In genomic region chr16:12082886-12083285, GRCh38 we compare ENCODE assay signal across 7 cellular contexts.
DNase-seq lines count a peak whose midpoint lies in the region; ATAC-seq and TF ChIP-seq lines count a peak whose summit lies in the region.
"Not testable (repeated sequence)": the region's sequence is repeated elsewhere in the genome, so short reads cannot be mapped to it uniquely, and the experiment has no call there.

No MANE protein-coding gene starts in this region.

- peak overlapping the region in 2 of 3 donors; percentile 47 to 65 for H3K27ac Mint-ChIP-seq in IgD-negative memory B cell
- H3K27ac Mint-ChIP-seq in activated CD4-positive, alpha-beta T cell treated with anti-CD3 and anti-CD28 coated beads for 36 hours: peak overlapping the region; percentile 83
- H3K27ac Mint-ChIP-seq in activated T-helper 17 cell treated with anti-CD3 and anti-CD28 coated beads, Interleukin-2, amount 50 U/mL, for 72 hours: peak overlapping the region; percentile 93
- H3K27ac Mint-ChIP-seq in activated naive CD8-positive, alpha-beta T cell: peak overlapping the region; percentile 90

- POLR2A ChIA-PET in activated CD4-positive, alpha-beta T cell treated with anti-CD3 and anti-CD28 coated beads for 36 hours (lab: Charles Lee): not testable (repeated sequence)

- H3K36me3 Mint-ChIP-seq in IgD-negative memory B cell; activated T-helper 17 cell treated with anti-CD3 and anti-CD28 coated beads, Interleukin-2, amount 50 U/mL, for 72 hours (ENCODE audit: low read depth); activated naive CD8-positive, alpha-beta T cell: not testable (repeated sequence)
- peaks cover 11% of the 10 kb centered on the region for H3K36me3 Mint-ChIP-seq in activated CD4-positive, alpha-beta T cell treated with anti-CD3 and anti-CD28 coated beads for 36 hours (ENCODE audit: low read depth)

- not testable (repeated sequence) for H3K27me3 ChIP-seq in upper lobe of right lung

- H3K4me3 ChIP-seq in upper lobe of right lung: not testable (repeated sequence)

- not testable (repeated sequence) for H3K27ac ChIP-seq in upper lobe of right lung

- H3K36me3 ChIP-seq in upper lobe of right lung: peaks cover 18% of the 10 kb centered on the region

- ATAC-seq in activated CD4-positive, alpha-beta T cell treated with anti-CD3 and anti-CD28 coated beads for 36 hours; activated T-helper 17 cell treated with anti-CD3 and anti-CD28 coated beads, Interleukin-2, amount 50 U/mL, for 72 hours (replicated peaks); sciatic nerve; upper lobe of right lung: not testable (repeated sequence)

- H3K4me1 Mint-ChIP-seq in IgD-negative memory B cell: peaks cover 18 to 23% (median 22%) of the 10 kb centered on the region in 3 donors
- H3K4me1 Mint-ChIP-seq in activated CD4-positive, alpha-beta T cell treated with anti-CD3 and anti-CD28 coated beads for 36 hours: peaks cover 48% of the 10 kb centered on the region
- H3K4me1 Mint-ChIP-seq in activated T-helper 17 cell treated with anti-CD3 and anti-CD28 coated beads, Interleukin-2, amount 50 U/mL, for 72 hours: peaks cover 26% of the 10 kb centered on the region
- peaks cover 56% of the 10 kb centered on the region for H3K4me1 Mint-ChIP-seq in activated naive CD8-positive, alpha-beta T cell (ENCODE audit: low read depth)

- H3K27me3 Mint-ChIP-seq in IgD-negative memory B cell; activated CD4-positive, alpha-beta T cell treated with anti-CD3 and anti-CD28 coated beads for 36 hours; activated T-helper 17 cell treated with anti-CD3 and anti-CD28 coated beads, Interleukin-2, amount 50 U/mL, for 72 hours; activated naive CD8-positive, alpha-beta T cell: not testable (repeated sequence)

- H3K9me3 Mint-ChIP-seq in IgD-negative memory B cell; activated CD4-positive, alpha-beta T cell treated with anti-CD3 and anti-CD28 coated beads for 36 hours (ENCODE audit: low read depth); activated T-helper 17 cell treated with anti-CD3 and anti-CD28 coated beads, Interleukin-2, amount 50 U/mL, for 72 hours; activated naive CD8-positive, alpha-beta T cell (ENCODE audit: low read depth): not testable (repeated sequence)

- not testable (repeated sequence) for TF ChIP-seq CTCF in upper lobe of right lung (IDR thresholded peaks at IDR 0.05)

- intact Hi-C loops in activated CD4-positive, alpha-beta T cell treated with anti-CD3 and anti-CD28 coated beads for 36 hours (cut with DNase I, micrococcal nuclease): loop anchor here (5.0 to 10.0 kb wide), 5 partner anchors 166 to 1141 kb away; partner anchors contain the start of genes CLEC16A (in 1 of the 2), DEXI (in 1 of the 2) and GSPT1 (in 1 of the 2)
- intact Hi-C loops in sciatic nerve (cut with DNase I): loop anchor here (5.0 kb wide), 1 partner anchor 1716 kb away; no protein-coding TSS in a partner anchor
- intact Hi-C loops in upper lobe of right lung (cut with DNase I): not testable (repeated sequence)

- peak overlapping the region in 1 of 4 donors; percentile 21 for H3K4me3 Mint-ChIP-seq in IgD-negative memory B cell
- not testable (repeated sequence) for H3K4me3 Mint-ChIP-seq in activated CD4-positive, alpha-beta T cell treated with anti-CD3 and anti-CD28 coated beads for 36 hours; activated naive CD8-positive, alpha-beta T cell
- H3K4me3 Mint-ChIP-seq in activated T-helper 17 cell treated with anti-CD3 and anti-CD28 coated beads, Interleukin-2, amount 50 U/mL, for 72 hours: peak overlapping the region; percentile 78

- not testable (repeated sequence) for H3K9me3 ChIP-seq in upper lobe of right lung

- CTCF ChIA-PET in activated CD4-positive, alpha-beta T cell treated with anti-CD3 and anti-CD28 coated beads for 36 hours (lab: Charles Lee): interaction anchor here (4.4 kb wide), 1 partner anchor 12 kb away, joined by 40 read pairs; no protein-coding TSS in a partner anchor

- DNase-seq in activated CD4-positive, alpha-beta T cell treated with anti-CD3 and anti-CD28 coated beads for 36 hours: peak; percentile 3
- peak; percentile 53 for DNase-seq in mesenteric fat pad (ENCODE audit: low spot score)
- peak; percentile 12 for DNase-seq in sciatic nerve (ENCODE audit: low spot score)
- peak; percentile 23 for DNase-seq in upper lobe of right lung

- peaks cover 14% of the 10 kb centered on the region for H3K4me1 ChIP-seq in upper lobe of right lung

Comparison
In these comparisons a context has a peak if more than half of its experiments do, and no peak if none do; other contexts are left out.
1. DNase-seq: peak in every context shown above with its lines; median percentile 53 in mesenteric fat pad; 23 in upper lobe of right lung; 12 in sciatic nerve; 3 in activated CD4-positive, alpha-beta T cell treated with anti-CD3 and anti-CD28 coated beads for 36 hours.